ENCODE assay signal across 8 cellular contexts in genomic region chr7:23373151-23374004, GRCh38.
DNase-seq lines count a peak whose midpoint lies in the region; ATAC-seq and TF ChIP-seq lines count a peak whose summit lies in the region.

No MANE protein-coding gene starts in this region.

- no peak overlapping the region for H3K4me3 ChIP-seq in SK-N-SH (ENCODE audit: low read depth in 2 of 2, low read length in 1 of 2)
- no peak overlapping the region for H3K4me3 ChIP-seq in dorsolateral prefrontal cortex

- peak overlapping the region in 1 of 2 experiments; percentile 69; a peak in 2 of 4 replicates for H3K27ac ChIP-seq in SK-N-SH (ENCODE audit: low read depth in 2 of 2, low read length in 1 of 2)
- no peak overlapping the region for H3K27ac ChIP-seq in dorsolateral prefrontal cortex

- peak; percentile 53 for ATAC-seq in HG03139 (IDR thresholded peaks at IDR 0.05; ENCODE audit: unreplicated experiment)
- peak; percentile 91 for ATAC-seq in stimulated activated naive CD8-positive, alpha-beta T cell treated with anti-CD3 and anti-CD28 coated beads, Interleukin-15, amount 100 ng/mL, for 72 hours

- no peaks in the 10 kb centered on the region for H3K9me2 ChIP-seq in SK-N-SH

- H3K4me3 Mint-ChIP-seq in chondrocyte (ENCODE audit: unreplicated experiment): no peak overlapping the region
- H3K4me3 Mint-ChIP-seq in stimulated activated naive CD8-positive, alpha-beta T cell treated with anti-CD3 and anti-CD28 coated beads, Interleukin-15, amount 100 ng/mL, for 72 hours: peak overlapping the region; percentile 41 to 59

- peaks cover 91% of the 10 kb centered on the region for H3K79me2 ChIP-seq in SK-N-SH (ENCODE audit: insufficient read depth)

- no peak overlapping the region for H3K9ac ChIP-seq in SK-N-SH

- POLR2A ChIA-PET in SK-N-SH (lab: Yijun Ruan, JAX): no interaction called here

- CTCF ChIA-PET in SK-N-SH (lab: Yijun Ruan, JAX): interaction anchor here (1.2 kb wide), 1 partner anchor 15 kb away, joined by 3 read pairs; no protein-coding TSS in a partner anchor

- intact Hi-C loops in dorsolateral prefrontal cortex (cut with DNase I): no loop called here

- no peaks in the 10 kb centered on the region for H3K9me3 Mint-ChIP-seq in chondrocyte (ENCODE audit: low read depth)
- peaks cover 0 to 9% of the 10 kb centered on the region in 2 donors for H3K9me3 Mint-ChIP-seq in stimulated activated naive CD8-positive, alpha-beta T cell treated with anti-CD3 and anti-CD28 coated beads, Interleukin-15, amount 100 ng/mL, for 72 hours

- no peak overlapping the region for H2AFZ ChIP-seq in SK-N-SH (ENCODE audit: low read depth)

- 0 out of 4 replicates have a peak, but pooled peaks of 1 of the 2 experiments have one; percentile 36 for TF ChIP-seq EP300 in SK-N-SH (IDR thresholded peaks at IDR 0.05; ENCODE audit: borderline replicate concordance in 1 of 2, low read depth in 1 of 2, low read length in 1 of 2)

- peak overlapping the region; percentile 53 for H3K4me2 ChIP-seq in SK-N-SH

- TF ChIP-seq RAD21 in SK-N-SH (IDR thresholded peaks at IDR 0.05; ENCODE audit: low read length): no peak

- H3K27me3 ChIP-seq in SK-N-SH (ENCODE audit: insufficient read depth) (no peaks in the 10 kb centered on the region), dorsolateral prefrontal cortex (peaks cover 0 to 4% (median 0%) of the 10 kb centered on the region in 45 donors)

- no peaks in the 10 kb centered on the region for H3K9me3 ChIP-seq in SK-N-SH

- no peaks in the 10 kb centered on the region for H3K27me3 Mint-ChIP-seq in chondrocyte (ENCODE audit: low read depth)
- H3K27me3 Mint-ChIP-seq in stimulated activated naive CD8-positive, alpha-beta T cell treated with anti-CD3 and anti-CD28 coated beads, Interleukin-15, amount 100 ng/mL, for 72 hours: no peaks in the 10 kb centered on the region

- H3K36me3 ChIP-seq in SK-N-SH (replicated peaks in 1 of 2; ENCODE audit: control insufficient read depth in 1 of 2, insufficient read depth in 2 of 2, low read length in 1 of 2): peaks cover 0 to 26% of the 10 kb centered on the region in 2 experiments

- WGBS in SK-N-SH (ENCODE audit: low lambda C conversion rate): 71% methylated on average over 6 of the region's 6 CpGs

- peaks cover 7 to 23% of the 10 kb centered on the region in 2 experiments; a peak in 3 of 4 replicates for H3K4me1 ChIP-seq in SK-N-SH (ENCODE audit: control insufficient read depth in 1 of 2, insufficient read depth in 2 of 2, low read depth in 1 of 2, low read length in 1 of 2)

- peak overlapping the region; percentile 61 for H3K27ac Mint-ChIP-seq in chondrocyte (ENCODE audit: unreplicated experiment)
- H3K27ac Mint-ChIP-seq in stimulated activated naive CD8-positive, alpha-beta T cell treated with anti-CD3 and anti-CD28 coated beads, Interleukin-15, amount 100 ng/mL, for 72 hours: peak overlapping the region; percentile 66 to 87

- H3K36me3 Mint-ChIP-seq in chondrocyte (ENCODE audit: low read depth): peaks cover 6% of the 10 kb centered on the region

- H4K20me1 ChIP-seq in SK-N-SH (ENCODE audit: insufficient read depth): peaks cover 48% of the 10 kb centered on the region

- peaks cover 49% of the 10 kb centered on the region for H3K4me1 Mint-ChIP-seq in chondrocyte (ENCODE audit: low read depth)
- H3K4me1 Mint-ChIP-seq in stimulated activated naive CD8-positive, alpha-beta T cell treated with anti-CD3 and anti-CD28 coated beads, Interleukin-15, amount 100 ng/mL, for 72 hours: peaks cover 88% of the 10 kb centered on the region

- DNase-seq in NCI-H146 (lab: John Stamatoyannopoulos, UW) (peak; percentile 46), NCI-H146 treated with DMSO at 0.1 percent for 48 hours (lab: John Stamatoyannopoulos, UW; ENCODE audit: unreplicated experiment) (no peak), SK-N-SH (no peak), chondrocyte (ENCODE audit: low spot score) (no peak), dorsolateral prefrontal cortex (no peak), T-helper 9 cell (no peak)
- peak; percentile 69 to 81 for DNase-seq in stimulated activated naive CD8-positive, alpha-beta T cell treated with anti-CD3 and anti-CD28 coated beads, Interleukin-15, amount 100 ng/mL, for 72 hours

- peaks cover 31% of the 10 kb centered on the region for H3F3A ChIP-seq in SK-N-SH (replicated peaks; ENCODE audit: insufficient read depth)

- TF ChIP-seq CTCF in SK-N-SH (IDR thresholded peaks at IDR 0.05) (no peak), chondrocyte (IDR thresholded peaks at IDR 0.05) (no peak), dorsolateral prefrontal cortex (IDR thresholded peaks at IDR 0.05 in 54 of 56, conservative IDR thresholded peaks at IDR 0.05 in 2 of 56; ENCODE audit: low read depth in 1 of 56, partially characterized antibody in 56 of 56) (no peak)

TF ChIP-seq in SK-N-SH, 30 proteins besides CTCF, POLR2A, EP300 and RAD21:
- TF ChIP-seq JUND (IDR thresholded peaks at IDR 0.05) (peak; percentile 37; the same call in 1 of the 2 replicates), GABPA (IDR thresholded peaks at IDR 0.05; ENCODE audit: low read depth) (no peak), TCF12 (IDR thresholded peaks at IDR 0.05) (peak; percentile 78), YY1 (IDR thresholded peaks at IDR 0.05; ENCODE audit: low read depth) (no peak), PBX3 (IDR thresholded peaks at IDR 0.05) (peak; percentile 64)

Comparison
In these comparisons a context has a peak if more than half of its experiments do, and no peak if none do; other contexts are left out.
1. DNase-seq: peak in NCI-H146 (single experiment) and stimulated activated naive CD8-positive, alpha-beta T cell treated with anti-CD3 and anti-CD28 coated beads, Interleukin-15, amount 100 ng/mL, for 72 hours (2 of 2); none in NCI-H146 treated with DMSO at 0.1 percent for 48 hours (single experiment), SK-N-SH (single experiment), chondrocyte (single experiment), dorsolateral prefrontal cortex (0 of 10) and T-helper 9 cell (single experiment).